Comparison of ENCODE assay signal across 11 cellular contexts in the genomic region with DNA sequence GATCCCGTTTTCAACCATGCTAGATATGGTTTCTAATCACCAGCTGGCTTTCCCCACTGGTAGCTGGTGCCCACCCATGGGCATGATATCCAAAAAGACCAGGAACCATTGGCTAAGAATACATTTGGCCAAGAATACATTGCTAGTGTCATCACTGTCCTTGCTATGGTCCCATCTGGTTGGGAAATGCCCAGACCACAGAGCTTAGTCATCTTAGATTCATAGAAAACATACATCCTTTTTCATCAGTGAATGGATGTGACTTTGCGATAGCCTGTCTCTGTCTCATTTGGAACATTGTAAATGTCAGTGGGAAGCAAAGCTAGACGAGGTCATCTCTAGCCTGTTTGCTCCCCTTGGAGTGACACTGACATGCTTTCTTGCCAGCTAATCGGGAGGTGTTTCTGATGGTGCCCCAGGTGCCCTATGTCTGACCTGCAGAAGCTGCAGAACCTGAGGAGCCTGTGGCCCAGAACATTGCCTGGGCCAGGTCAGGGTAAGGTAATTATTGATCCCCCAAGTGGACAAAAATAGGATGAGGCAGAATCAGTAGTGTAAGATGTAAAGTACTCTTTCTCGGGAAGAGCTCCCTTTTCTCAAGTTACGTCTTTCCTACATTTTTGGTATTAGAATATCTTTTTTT.
DNase-seq lines count a peak whose midpoint lies in the region; ATAC-seq, FAIRE-seq and TF ChIP-seq lines count a peak whose summit lies in the region.
"Had no signal": no experiment of that assay in that cellular context is flagged by ENCODE, and none has a peak within 500 bp of the region (broad histone marks: within the 10 kb centered on the region; RNA-seq: fewer than 3 reads in every experiment).

No MANE protein-coding gene starts in this region.

- H3K4me2 ChIP-seq in GM12878 (ENCODE audit: control insufficient read depth, insufficient read depth): no peak overlapping the region
- H3K4me2 ChIP-seq: neural progenitor cell had no signal

- 65% methylated on average over 6 of the region's 6 CpGs for WGBS in GM12878 (ENCODE audit: insufficient coverage, insufficient replicate concordance, low lambda C conversion rate, missing lambda C conversion rate)

- no peaks in the 10 kb centered on the region; the same call in 1 of the 2 replicates for H4K20me1 ChIP-seq in GM12878 (ENCODE audit: control insufficient read depth, insufficient read depth)

- CTCF ChIA-PET in GM12878 (lab: Yijun Ruan, JAX): interaction anchor here (1.5 to 1.7 kb wide), 2 partner anchors 11 to 28 kb away, joined by 4 to 6 read pairs; no protein-coding TSS in a partner anchor

- ATAC-seq in GM19025 (IDR thresholded peaks at IDR 0.05; ENCODE audit: low read depth, unreplicated experiment) (peak; percentile 56), GM12878 (peak; percentile 87), GM19455 (IDR thresholded peaks at IDR 0.05; ENCODE audit: unreplicated experiment) (no peak), GM19397 (IDR thresholded peaks at IDR 0.05; ENCODE audit: unreplicated experiment) (no peak), GM21390 (IDR thresholded peaks at IDR 0.05; ENCODE audit: unreplicated experiment) (no peak)

- POLR2A ChIA-PET in GM12878 (lab: Charles Lee): interaction anchor here (0.6 to 0.7 kb wide), 3 partner anchors 37 to 96 kb away, joined by 3 to 6 read pairs (median 3); no protein-coding TSS in a partner anchor

- FAIRE-seq in GM12878 (lab: Jason Lieb, UNC): no peak

- SMC1A ChIA-PET in GM12878 (lab: Charles Lee; ENCODE audit: uncharacterized antibody, unreplicated experiment): interaction anchor here (0.6 to 1.6 kb wide), 7 partner anchors 12 to 61 kb away, joined by 3 to 6 read pairs (median 3); no protein-coding TSS in a partner anchor

- H3K4me3 ChIP-seq in NB4 (ENCODE audit: low read depth, low read length) (no peak overlapping the region), GM12878 (no peak overlapping the region)
- H3K4me3 ChIP-seq: neural progenitor cell had no signal

- TF ChIP-seq EP300 in GM12878 (IDR thresholded peaks at IDR 0.05; ENCODE audit: borderline replicate concordance in 1 of 2, control insufficient read depth in 1 of 2, low read depth in 2 of 2, low read length in 2 of 2): no peak

- no peak overlapping the region for H2AFZ ChIP-seq in GM12878 (ENCODE audit: control insufficient read depth, low read depth, low read length)
- H2AFZ ChIP-seq: neural progenitor cell had no signal

- BruUV-seq in GM12878 (replicated peaks; lab: Mats Ljungman, UMichigan): no TSS peak

- peaks cover 0 to 6% of the 10 kb centered on the region in 2 experiments; a peak in 2 of 4 replicates for H3K36me3 ChIP-seq in GM12878 (ENCODE audit: control insufficient read depth in 2 of 2, insufficient read depth in 2 of 2, low read length in 1 of 2)
- H3K36me3 ChIP-seq: neural progenitor cell had no signal

- no peak overlapping the region for H3K9ac ChIP-seq in GM12878 (ENCODE audit: control insufficient read depth, insufficient read depth, low read length)
- H3K9ac ChIP-seq: neural progenitor cell had no signal

- H3K27ac ChIP-seq in GM12878 (ENCODE audit: control insufficient read depth, insufficient read depth): no peak overlapping the region
- H3K27ac ChIP-seq: C4-2B, neural progenitor cell had no signal

- RAD21 ChIA-PET in GM12878 (lab: Charles Lee; ENCODE audit: unreplicated experiment): interaction anchor here (1.2 to 1.6 kb wide), 3 partner anchors 28 to 381 kb away, joined by 4 to 6 read pairs (median 6); no protein-coding TSS in a partner anchor

- TF ChIP-seq CTCF in NB4 (IDR thresholded peaks at IDR 0.05; ENCODE audit: low read depth, low read length) (no peak), GM12878 (IDR thresholded peaks at IDR 0.05 in 2 of 3, conservative IDR thresholded peaks at IDR 0.05 in 1 of 3; ENCODE audit: control insufficient read depth in 2 of 3, extremely low read depth in 1 of 3, insufficient read depth in 1 of 3, low read depth in 3 of 3, low read length in 3 of 3) (no peak)

- intact Hi-C loops in GM12878 (cut with micrococcal nuclease; ENCODE audit: unreplicated experiment): no loop called here

- peaks cover 13% of the 10 kb centered on the region for H3K4me1 ChIP-seq in GM12878 (ENCODE audit: control insufficient read depth, insufficient read depth, low read length)
- H3K4me1 ChIP-seq: neural progenitor cell had no signal

- DNase-seq in AG08395 (ENCODE audit: low spot score) (peak; percentile 7), NB4 (ENCODE audit: low read depth) (peak; percentile 92), GM12878 (ENCODE audit: low read depth, low spot score) (no peak), NCI-H2196 treated with DMSO at 0.1 percent for 48 hours (lab: John Stamatoyannopoulos, UW; ENCODE audit: unreplicated experiment) (no peak)
- DNase-seq: glutamatergic neuron had no signal

- no peak for TF ChIP-seq RAD21 in GM12878 (IDR thresholded peaks at IDR 0.05; ENCODE audit: insufficient read depth, low read depth, low read length)

- no peaks in the 10 kb centered on the region for H3K79me2 ChIP-seq in GM12878 (ENCODE audit: control insufficient read depth, insufficient read depth, low read length)

- H3K27me3 ChIP-seq in GM12878 (replicated peaks in 1 of 2; ENCODE audit: control insufficient read depth in 2 of 2, insufficient read depth in 2 of 2, low read length in 1 of 2): no peaks in the 10 kb centered on the region
- H3K27me3 ChIP-seq: neural progenitor cell had no signal

- H3K9me3 ChIP-seq in GM12878 (replicated peaks; ENCODE audit: control insufficient read depth, insufficient read depth, low read length): no peaks in the 10 kb centered on the region; the same call in 2 of the 3 replicates

- TF ChIP-seq POLR2A in NB4 (IDR thresholded peaks at IDR 0.05; ENCODE audit: extremely low read depth, insufficient read length) (no peak), GM12878 (IDR thresholded peaks at IDR 0.05; ENCODE audit: low read depth, low read length) (no peak)

- in situ Hi-C loops in GM12878 (cut with MboI): no loop called here

TF ChIP-seq in GM12878, 131 proteins besides CTCF, POLR2A, EP300 and RAD21:
- TF ChIP-seq RUNX3 (IDR thresholded peaks at IDR 0.05; ENCODE audit: low read length) (peak; percentile 88), EED (IDR thresholded peaks at IDR 0.05; ENCODE audit: low read depth) (peak; percentile 63), ZNF384 (IDR thresholded peaks at IDR 0.05; ENCODE audit: borderline replicate concordance, low read depth, low read length) (no peak), JUNB (IDR thresholded peaks at IDR 0.05) (peak; percentile 63), NFIC (IDR thresholded peaks at IDR 0.05; ENCODE audit: low read depth, low read length) (0 out of 2 replicates have a peak, but pooled peaks have one; percentile 28)
- TF ChIP-seq, protein P1, sequence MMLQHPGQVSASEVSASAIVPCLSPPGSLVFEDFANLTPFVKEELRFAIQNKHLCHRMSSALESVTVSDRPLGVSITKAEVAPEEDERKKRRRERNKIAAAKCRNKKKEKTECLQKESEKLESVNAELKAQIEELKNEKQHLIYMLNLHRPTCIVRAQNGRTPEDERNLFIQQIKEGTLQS (IDR thresholded peaks at IDR 0.05; ENCODE audit: borderline replicate concordance, extremely low read depth, low read depth, low read length): no peak

Comparison
In these comparisons a context has a peak if more than half of its experiments do, and no peak if none do; other contexts are left out.
1. DNase-seq: peak in AG08395 (single experiment) and NB4 (single experiment); none in GM12878 (single experiment) and NCI-H2196 treated with DMSO at 0.1 percent for 48 hours (single experiment).
2. ATAC-seq: peak in GM19025 (single experiment) and GM12878 (single experiment); none in GM19455 (single experiment), GM19397 (single experiment) and GM21390 (single experiment).